8 cellular contexts compared by ENCODE assay signal in genomic region chr7:94436018-94436604, GRCh38. TPM values are rescaled to one million over a fixed set of nuclear protein-coding genes. Genes with fewer than 3 reads are reported as not detected.
DNase-seq lines count a peak whose midpoint lies in the region; ATAC-seq, FAIRE-seq and TF ChIP-seq lines count a peak whose summit lies in the region.

No MANE protein-coding gene starts in this region.

- H3K9ac ChIP-seq in OCI-LY3 (ENCODE audit: low read length) (no peak overlapping the region), neuronal stem cell (ENCODE audit: low read depth, low read length, poor library complexity) (no peak overlapping the region)

- no peak overlapping the region for H2AFZ ChIP-seq in OCI-LY3 (ENCODE audit: low read depth, low read length)
- H2AFZ ChIP-seq in neuronal stem cell (ENCODE audit: low read length), result peak overlapping the region; percentile 9

- H3K27me3 ChIP-seq in OCI-LY3 (ENCODE audit: low read depth, low read length) (peaks cover 23% of the 10 kb centered on the region), neuronal stem cell (ENCODE audit: control insufficient read depth in 3 of 3, insufficient read depth in 3 of 3, low read depth in 1 of 3, low read length in 3 of 3) (no peaks in the 10 kb centered on the region)

- H3K14ac ChIP-seq in neuronal stem cell (ENCODE audit: low read length), result no peak overlapping the region

- peaks cover 8% of the 10 kb centered on the region for H3K4me1 ChIP-seq in OCI-LY3 (ENCODE audit: low read length)
- peaks cover 8 to 12% of the 10 kb centered on the region in 2 donors for H3K4me1 ChIP-seq in neuronal stem cell (ENCODE audit: control insufficient read depth in 2 of 2, insufficient read depth in 1 of 2, low read depth in 1 of 2, low read length in 2 of 2)

- H3K23ac ChIP-seq in neuronal stem cell (ENCODE audit: low read depth, low read length, poor library complexity), result no peak overlapping the region

- H3K27ac ChIP-seq in OCI-LY3 (ENCODE audit: low read length) (no peak overlapping the region), neuronal stem cell (replicated peaks; ENCODE audit: low read length) (no peak overlapping the region)

- H3K9me3 ChIP-seq in OCI-LY3 (ENCODE audit: insufficient read depth, low read length) (no peaks in the 10 kb centered on the region), neuronal stem cell (replicated peaks in 1 of 2; ENCODE audit: control insufficient read depth in 2 of 2, insufficient read depth in 1 of 2, low read depth in 1 of 2, low read length in 2 of 2) (no peaks in the 10 kb centered on the region)

- no peak overlapping the region for H4K91ac ChIP-seq in neuronal stem cell (ENCODE audit: low read depth, low read length, poor library complexity)

- no peak overlapping the region for H2BK12ac ChIP-seq in neuronal stem cell (ENCODE audit: low read length)

- H3K4me2 ChIP-seq in OCI-LY3 (ENCODE audit: low read length) (peak overlapping the region; percentile 25), neuronal stem cell (ENCODE audit: insufficient read depth, low read length, poor library complexity, severe bottlenecking) (no peak overlapping the region)

- peak; percentile 27 for FAIRE-seq in urothelium cell line (lab: Jason Lieb, UNC)

- peak; percentile 84 for ATAC-seq in GM19468 (IDR thresholded peaks at IDR 0.05; ENCODE audit: extremely low read depth, unreplicated experiment)
- ATAC-seq in HG03565 (IDR thresholded peaks at IDR 0.05; ENCODE audit: unreplicated experiment), result peak; percentile 90

- peak; percentile 91 for DNase-seq in DMS 273 (lab: John Stamatoyannopoulos, UW; ENCODE audit: unreplicated experiment)
- DNase-seq in activated T-cell treated with anti-CD3 and anti-CD28 coated beads for 4 hours, result peak; percentile 40
- peak; percentile 89 for DNase-seq in fibroblast of pulmonary artery (ENCODE audit: low read depth)
- peak; percentile 56 for DNase-seq in neuronal stem cell (ENCODE audit: low spot score)
- peak; percentile 81 for DNase-seq in urothelium cell line (ENCODE audit: low spot score)

- H3K79me2 ChIP-seq in OCI-LY3 (ENCODE audit: low read length), result no peaks in the 10 kb centered on the region

- no peak overlapping the region for H4K8ac ChIP-seq in neuronal stem cell (ENCODE audit: low read depth, low read length)

- no peak overlapping the region for H2AK5ac ChIP-seq in neuronal stem cell (ENCODE audit: low read depth, low read length)

- H3K36me3 ChIP-seq in OCI-LY3 (replicated peaks; ENCODE audit: low read depth, low read length) (no peaks in the 10 kb centered on the region), neuronal stem cell (replicated peaks in 1 of 2; ENCODE audit: control insufficient read depth in 2 of 2, insufficient read depth in 2 of 2, low read length in 2 of 2) (no peaks in the 10 kb centered on the region)

- H3K4me3 ChIP-seq in OCI-LY3 (ENCODE audit: low read length) (no peak overlapping the region), fibroblast of pulmonary artery (replicated peaks; ENCODE audit: low read depth, low read length) (no peak overlapping the region), neuronal stem cell (ENCODE audit: low read length in 2 of 2) (no peak overlapping the region)

- H4K20me1 ChIP-seq in OCI-LY3 (ENCODE audit: insufficient read depth, low read length), result no peaks in the 10 kb centered on the region

- no peaks in the 10 kb centered on the region for H3K79me1 ChIP-seq in neuronal stem cell (ENCODE audit: low read depth, low read length)

- peak; percentile 81 for TF ChIP-seq CTCF in OCI-LY3 (IDR thresholded peaks at IDR 0.05; ENCODE audit: low read depth, low read length)
- TF ChIP-seq CTCF in fibroblast of pulmonary artery (IDR thresholded peaks at IDR 0.05; ENCODE audit: low read length, missing control alignments), result peak; percentile 88

- no peak overlapping the region for H2BK5ac ChIP-seq in neuronal stem cell (ENCODE audit: low read length)

- no peak overlapping the region for H3K4ac ChIP-seq in neuronal stem cell (ENCODE audit: low read length)

- WGBS in neuronal stem cell (ENCODE audit: extremely low coverage in 2 of 2, insufficient read length in 2 of 2, insufficient replicate concordance in 1 of 2), 2 donors, result no CpG with 5 or more reads among the region's 6 CpGs

- H3K18ac ChIP-seq in neuronal stem cell (ENCODE audit: low read length), result no peak overlapping the region

- no peak overlapping the region for H2BK120ac ChIP-seq in neuronal stem cell (ENCODE audit: low read depth, low read length)

- no peak overlapping the region for H2BK15ac ChIP-seq in neuronal stem cell (ENCODE audit: low read length)

RNA-seq across cellular contexts. Expression of gene COL1A2, which starts 41.4 kb away (rescaled TPM):
- 40.8 TPM for polyA plus RNA-seq in neuronal stem cell (2013, experiment 1 of 2)
- polyA plus RNA-seq in neuronal stem cell (2013, experiment 2 of 2), result 39.1 TPM

Comparison
In these comparisons a context has a peak if more than half of its experiments do, and no peak if none do; other contexts are left out.
1. DNase-seq: peak in every context shown above with its lines; median percentile 91 in DMS 273; 89 in fibroblast of pulmonary artery; 81 in urothelium cell line; 56 in neuronal stem cell; 40 in activated T-cell treated with anti-CD3 and anti-CD28 coated beads for 4 hours.